20 cellular contexts compared by ENCODE assay signal in the genomic region with DNA sequence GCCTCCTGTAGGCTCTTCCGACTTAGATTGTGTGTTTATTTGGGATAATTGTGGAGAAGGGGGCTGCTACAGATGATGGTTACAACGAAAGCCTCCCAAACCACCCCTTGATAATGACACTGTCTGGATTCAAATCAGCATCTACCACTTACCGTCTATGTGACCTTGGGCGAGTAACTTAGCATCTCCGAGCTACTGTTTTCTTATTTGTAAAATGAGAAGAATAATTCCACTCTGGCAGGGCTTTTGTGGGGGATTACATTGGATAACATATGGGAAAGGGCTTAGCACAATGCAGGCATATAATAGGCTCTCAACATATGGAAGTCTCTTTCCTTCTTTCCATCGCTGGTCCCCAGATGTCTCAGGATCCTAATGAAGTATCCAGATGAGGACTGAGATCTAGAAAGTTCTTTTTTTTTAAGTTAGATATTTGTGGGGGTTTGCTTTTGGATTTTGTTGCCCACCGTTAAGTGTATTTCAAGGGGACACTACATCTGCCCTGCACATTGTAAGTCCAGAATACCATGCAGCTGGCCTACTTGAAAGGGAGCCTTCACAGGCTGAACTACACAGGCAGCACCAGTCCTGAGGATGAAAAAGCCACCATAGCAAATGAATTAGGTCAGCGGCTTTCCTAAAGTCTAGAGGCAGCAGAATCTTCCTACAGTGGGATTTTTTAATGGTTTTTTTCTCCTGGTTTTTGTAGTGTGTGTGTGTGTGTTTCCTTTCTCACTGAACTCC.
DNase-seq lines count a peak whose midpoint lies in the region; ATAC-seq and TF ChIP-seq lines count a peak whose summit lies in the region.
"Had no signal": no experiment of that assay in that cellular context is flagged by ENCODE, and none has a peak within 500 bp of the region (broad histone marks: within the 10 kb centered on the region; RNA-seq: fewer than 3 reads in every experiment).

No MANE protein-coding gene starts in this region.

- no peaks in the 10 kb centered on the region for H3K9me3 ChIP-seq in Loucy (ENCODE audit: insufficient read depth, low read depth, low read length)
- no peaks in the 10 kb centered on the region for H3K9me3 ChIP-seq in mesenchymal stem cell (ENCODE audit: control insufficient read depth, low read length)
- H3K9me3 ChIP-seq: colonic mucosa, HAP-1, prostate gland, thyroid gland had no signal

- H3K27ac ChIP-seq in coronary artery (no peak overlapping the region), mesenchymal stem cell (ENCODE audit: low read length, poor library complexity, severe bottlenecking) (no peak overlapping the region)
- H3K27ac ChIP-seq: colonic mucosa, prostate gland, thyroid gland had no signal

- no peak overlapping the region for H3K23ac ChIP-seq in mesenchymal stem cell (ENCODE audit: low read length in 2 of 2)

- H3K9me2 ChIP-seq in Loucy (replicated peaks; ENCODE audit: low read depth, low read length) = no peaks in the 10 kb centered on the region

- H3K14ac ChIP-seq in mesenchymal stem cell (ENCODE audit: low read length in 2 of 2) = no peak overlapping the region

- no peak overlapping the region for H2BK12ac ChIP-seq in mesenchymal stem cell (ENCODE audit: low read length in 2 of 2)

- no peak for TF ChIP-seq CTCF in Loucy (conservative IDR thresholded peaks at IDR 0.05; ENCODE audit: low read length)
- TF ChIP-seq CTCF in coronary artery (IDR thresholded peaks at IDR 0.05) = no peak

- no peaks in the 10 kb centered on the region for H3K36me3 ChIP-seq in Loucy (ENCODE audit: insufficient read depth, low read length)
- H3K36me3 ChIP-seq in mesenchymal stem cell (ENCODE audit: control insufficient read depth in 1 of 2, insufficient read depth in 2 of 2, low read depth in 1 of 2, low read length in 2 of 2) = no peaks in the 10 kb centered on the region
- H3K36me3 ChIP-seq: colonic mucosa, HAP-1, prostate gland, thyroid gland had no signal

- no peak overlapping the region for H3K4ac ChIP-seq in mesenchymal stem cell (ENCODE audit: low read depth in 1 of 2, low read length in 2 of 2)

- no peak for ATAC-seq in HG03097 (IDR thresholded peaks at IDR 0.05; ENCODE audit: low FRiP score, unreplicated experiment)
- ATAC-seq in HG02763 (IDR thresholded peaks at IDR 0.05; ENCODE audit: unreplicated experiment) = no peak

- H2BK5ac ChIP-seq in mesenchymal stem cell (ENCODE audit: low read depth, low read length, poor library complexity, severe bottlenecking) = no peak overlapping the region

- no peak overlapping the region for H2BK15ac ChIP-seq in mesenchymal stem cell (ENCODE audit: low read depth, poor library complexity, severe bottlenecking)

- DNase-seq in G401 (ENCODE audit: low spot score) = peak; percentile 19
- peak; percentile 71 for DNase-seq in coronary artery (ENCODE audit: low spot score)
- peak; percentile 11 for DNase-seq in mesenchymal stem cell
- no peak for DNase-seq in AML-193 (lab: John Stamatoyannopoulos, UW)
- DNase-seq in OCI-M1 (lab: John Stamatoyannopoulos, UW) = no peak
- DNase-seq: activated CD4-positive, CD25-positive, alpha-beta regulatory T cell treated with anti-CD3 and anti-CD28 coated beads, Interleukin-2, amount 50 U/mL, for 72 hours; colonic mucosa; DMS 273 treated with DMSO at 0.1 percent for 48 hours; glutamatergic neuron; NCI-H146; NCI-H446; nephron progenitor cell; SHP77 treated with DMSO at 0.1 percent for 48 hours had no signal

- no peak overlapping the region for H3K18ac ChIP-seq in mesenchymal stem cell (ENCODE audit: low read depth in 1 of 2, low read length in 2 of 2)

- no peak overlapping the region for H3K4me3 ChIP-seq in Loucy (ENCODE audit: low read length, poor library complexity, severe bottlenecking)
- no peak overlapping the region for H3K4me3 ChIP-seq in coronary artery
- H3K4me3 ChIP-seq in mesenchymal stem cell (ENCODE audit: insufficient read depth in 1 of 2, low read depth in 1 of 2, low read length in 2 of 2) = no peak overlapping the region
- H3K4me3 ChIP-seq: colonic mucosa, HAP-1, lung, prostate gland, thyroid gland had no signal

- no peaks in the 10 kb centered on the region for H3F3A ChIP-seq in Loucy (ENCODE audit: low read depth)

- WGBS in mesenchymal stem cell = 83% methylated on average over 8 of the region's 8 CpGs

- no peaks in the 10 kb centered on the region for H3K79me2 ChIP-seq in Loucy (ENCODE audit: insufficient read depth, low read length)

- H3K4me2 ChIP-seq in Loucy (ENCODE audit: low read depth, low read length, poor library complexity, severe bottlenecking) = no peak overlapping the region
- H3K4me2 ChIP-seq in mesenchymal stem cell (ENCODE audit: low read length, poor library complexity, severe bottlenecking) = no peak overlapping the region

- H3K27me3 ChIP-seq in Loucy (ENCODE audit: insufficient read depth, low read length, poor library complexity, severe bottlenecking) = peaks cover 4% of the 10 kb centered on the region
- peaks cover 55 to 59% of the 10 kb centered on the region in 2 experiments for H3K27me3 ChIP-seq in mesenchymal stem cell (ENCODE audit: control insufficient read depth in 1 of 2, insufficient read depth in 1 of 2, low read length in 2 of 2)
- H3K27me3 ChIP-seq: colonic mucosa, thyroid gland had no signal

- H4K91ac ChIP-seq in mesenchymal stem cell (ENCODE audit: low read length) = no peak overlapping the region

- H3K9ac ChIP-seq in Loucy (ENCODE audit: low read depth, low read length, poor library complexity, severe bottlenecking) (no peak overlapping the region), mesenchymal stem cell (ENCODE audit: low read length) (no peak overlapping the region)

- H2AK5ac ChIP-seq in mesenchymal stem cell (ENCODE audit: low read length, severe bottlenecking) = no peak overlapping the region

- peak overlapping the region; percentile 8; the same call in 1 of the 2 replicates for H2AFZ ChIP-seq in Loucy (ENCODE audit: low read length)
- H2AFZ ChIP-seq in mesenchymal stem cell (ENCODE audit: low read depth, low read length) = no peak overlapping the region

- no peaks in the 10 kb centered on the region for H4K20me1 ChIP-seq in Loucy (ENCODE audit: insufficient read depth, low read length, poor library complexity, severe bottlenecking)

- no peak overlapping the region for H4K8ac ChIP-seq in mesenchymal stem cell (ENCODE audit: low read length)

- in situ Hi-C loops in G401 (cut with HindIII; ENCODE audit: low sequenced_read_pairs) = no loop called here

- H2BK120ac ChIP-seq in mesenchymal stem cell (ENCODE audit: low read depth, low read length) = no peak overlapping the region

- no peaks in the 10 kb centered on the region for H3K79me1 ChIP-seq in mesenchymal stem cell (replicated peaks; ENCODE audit: low read length, poor library complexity, severe bottlenecking)

- H3K4me1 ChIP-seq in Loucy (ENCODE audit: insufficient read depth, low read length, poor library complexity, severe bottlenecking) = peaks cover 7% of the 10 kb centered on the region
- H3K4me1 ChIP-seq in mesenchymal stem cell (ENCODE audit: control insufficient read depth, insufficient read depth, low read depth, low read length) = peaks cover 2% of the 10 kb centered on the region
- H3K4me1 ChIP-seq: colonic mucosa, HAP-1, prostate gland had no signal

Comparison
In these comparisons a context has a peak if more than half of its experiments do, and no peak if none do; other contexts are left out.
1. DNase-seq: peak in G401 (single experiment), coronary artery (single experiment) and mesenchymal stem cell (single experiment); none in AML-193 (0 of 2) and OCI-M1 (single experiment).